32 cellular contexts compared by ENCODE assay signal in the genomic region with DNA sequence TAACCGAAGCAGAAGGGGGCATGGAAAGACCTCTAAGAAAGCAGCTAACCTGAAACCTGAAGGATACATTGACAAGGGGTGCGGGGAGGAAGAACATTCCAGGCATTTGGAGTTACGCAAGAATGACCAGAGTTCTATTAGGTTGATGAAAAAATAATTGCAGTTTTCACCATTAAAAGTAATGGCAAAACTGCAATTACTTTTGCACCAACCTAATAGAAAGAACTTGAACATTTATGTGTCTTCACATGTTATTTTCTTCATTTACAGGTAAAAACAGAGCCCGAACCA.
"Had no signal": no experiment of that assay in that cellular context is flagged by ENCODE, and none has a peak within 500 bp of the region (broad histone marks: within the 10 kb centered on the region; RNA-seq: fewer than 3 reads in every experiment).

No MANE protein-coding gene starts in this region.

- H3K4me3 Mint-ChIP-seq: naive thymus-derived CD8-positive, alpha-beta T cell; natural killer cell treated with Interleukin-12 subunit alpha and Interleukin-12 subunit beta and Interleukin-15 and Interleukin-18, amount 100 ng/mL, for 72 hours; nephron progenitor cell; neural crest cell; stimulated activated memory B cell treated with anti-CD40 and anti-IgM and Interleukin-4, amounts not matched to agents 10 μg/mL and 1 μg/mL and 100 μg/mL, for 72 hours; stimulated activated naive CD8-positive, alpha-beta T cell treated with anti-CD3 and anti-CD28 coated beads, Interleukin-15, amount 100 ng/mL, for 72 hours; type B pancreatic cell had no signal

- H3K9me3 Mint-ChIP-seq: naive thymus-derived CD8-positive, alpha-beta T cell; natural killer cell treated with Interleukin-12 subunit alpha and Interleukin-12 subunit beta and Interleukin-15 and Interleukin-18, amount 100 ng/mL, for 72 hours; neural crest cell; stimulated activated memory B cell treated with anti-CD40 and anti-IgM and Interleukin-4, amounts not matched to agents 10 μg/mL and 1 μg/mL and 100 μg/mL, for 72 hours; stimulated activated naive CD8-positive, alpha-beta T cell treated with anti-CD3 and anti-CD28 coated beads, Interleukin-15, amount 100 ng/mL, for 72 hours had no signal

- H3K9ac ChIP-seq: parathyroid adenoma had no signal

- H3K9me3 ChIP-seq: ovary, psoas muscle, spleen, suprapubic skin, testis, tibial artery, transverse colon, upper lobe of right lung, uterus had no signal

- H3K36me3 ChIP-seq: ovary, spleen, suprapubic skin, tibial artery, transverse colon, upper lobe of right lung, uterus had no signal

- H2AFZ ChIP-seq: parathyroid adenoma had no signal

- H3K36me3 Mint-ChIP-seq: naive thymus-derived CD8-positive, alpha-beta T cell; natural killer cell treated with Interleukin-12 subunit alpha and Interleukin-12 subunit beta and Interleukin-15 and Interleukin-18, amount 100 ng/mL, for 72 hours; stimulated activated memory B cell treated with anti-CD40 and anti-IgM and Interleukin-4, amounts not matched to agents 10 μg/mL and 1 μg/mL and 100 μg/mL, for 72 hours had no signal

- DNase-seq: naive thymus-derived CD8-positive, alpha-beta T cell; nephron progenitor cell; occipital lobe; ovary; posterior cingulate gyrus; psoas muscle; right cardiac atrium; spleen; stimulated activated CD4-positive, alpha-beta T cell treated with anti-CD3 and anti-CD28 coated beads, Interleukin-12 subunit alpha, Interleukin-12 subunit beta, amount 100 ng/mL, for 4 hours; stimulated activated CD4-positive, alpha-beta T cell treated with anti-CD3 and anti-CD28 coated beads, Interleukin-1b, Interleukin-23, amount 100 ng/mL, for 48 hours; stimulated activated CD4-positive, alpha-beta T cell treated with anti-CD3 and anti-CD28 coated beads, Interleukin-4, amount 100 ng/mL, for 1 hour; stimulated activated CD4-positive, alpha-beta T cell treated with anti-CD3 and anti-CD28 coated beads, Interleukin-4, amount 100 ng/mL, for 4 hours; stimulated activated CD8-positive, alpha-beta memory T cell treated with anti-CD3 and anti-CD28 coated beads, Interleukin-4, amount 100 ng/mL, for 48 hours; stimulated activated naive CD4-positive, alpha-beta T cell; stimulated activated naive CD8-positive, alpha-beta T cell treated with anti-CD3 and anti-CD28 coated beads, Interleukin-15, amount 100 ng/mL, for 72 hours; stimulated activated naive CD8-positive, alpha-beta T cell treated with anti-CD3 and anti-CD28 coated beads, Interleukin-15, Interleukin-2, amounts not matched to agents 100 U/mL and 50 U/mL, for 24 hours; substantia nigra; testis; tibial artery; transverse colon; upper lobe of right lung; uterus had no signal

- H3K4me3 ChIP-seq: ovary, psoas muscle, skin epidermis, smooth muscle cell, spleen, suprapubic skin, testis, tibial artery, transverse colon, upper lobe of right lung, uterus had no signal

- H3K79me2 ChIP-seq: parathyroid adenoma had no signal

- H3K27me3 ChIP-seq: ovary, suprapubic skin, testis, transverse colon, upper lobe of right lung, uterus had no signal

- H3K27me3 Mint-ChIP-seq: progenitor cell of endocrine pancreas, type B pancreatic cell had no signal

- H3K27ac Mint-ChIP-seq: naive thymus-derived CD8-positive, alpha-beta T cell; natural killer cell treated with Interleukin-12 subunit alpha and Interleukin-12 subunit beta and Interleukin-15 and Interleukin-18, amount 100 ng/mL, for 72 hours; progenitor cell of endocrine pancreas; stimulated activated memory B cell treated with anti-CD40 and anti-IgM and Interleukin-4, amounts not matched to agents 10 μg/mL and 1 μg/mL and 100 μg/mL, for 72 hours; stimulated activated naive CD8-positive, alpha-beta T cell treated with anti-CD3 and anti-CD28 coated beads, Interleukin-15, amount 100 ng/mL, for 72 hours; type B pancreatic cell had no signal

- H3K27ac ChIP-seq: ovary, parathyroid adenoma, psoas muscle, skin epidermis, spleen, suprapubic skin, testis, tibial artery, transverse colon, upper lobe of right lung, uterus had no signal

- H3K4me1 Mint-ChIP-seq: neural crest cell had no signal

- H3K4me2 ChIP-seq: smooth muscle cell had no signal

- H3K4me1 ChIP-seq: parathyroid adenoma, psoas muscle, suprapubic skin, testis, tibial artery, transverse colon, upper lobe of right lung, uterus had no signal

- ATAC-seq: naive thymus-derived CD8-positive, alpha-beta T cell; natural killer cell treated with Interleukin-12 subunit alpha and Interleukin-12 subunit beta and Interleukin-15 and Interleukin-18, amount 100 ng/mL, for 72 hours; psoas muscle; right cardiac atrium; sciatic nerve; stimulated activated memory B cell treated with anti-CD40 and anti-IgM and Interleukin-4, amounts not matched to agents 10 μg/mL and 1 μg/mL and 100 μg/mL, for 72 hours; stimulated activated naive CD8-positive, alpha-beta T cell treated with anti-CD3 and anti-CD28 coated beads, Interleukin-15, amount 100 ng/mL, for 72 hours; stimulated activated naive CD8-positive, alpha-beta T cell treated with anti-CD3 and anti-CD28 coated beads, Interleukin-15, Interleukin-2, amounts not matched to agents 100 U/mL and 50 U/mL, for 24 hours had no signal
